Comparison of ENCODE assay signal across 8 cellular contexts in genomic region chr12:123364532-123365140, GRCh38. TPM values are rescaled to one million over a fixed set of nuclear protein-coding genes. Genes with fewer than 3 reads are reported as not detected.
A peak's percentile ranks its signal among the peaks of the same experiment; 100 is the strongest.
DNase-seq lines count a peak whose midpoint lies in the region; TF ChIP-seq lines count a peak whose summit lies in the region.

Gene SBNO1, minus strand, starts transcription at chr12:123364847. Its CDS starts 14,406 bp downstream, at chr12:123350441.

- H3K27ac ChIP-seq in adrenal gland (peak within 1 kb of the TSS; percentile 93 to 96 (median 93)), left ventricle myocardium inferior (replicated peaks) (peak within 1 kb of the TSS; percentile 97), prostate gland (peak within 1 kb of the TSS; percentile 94 to 97)

- H3K4me3 ChIP-seq in adrenal gland (peak within 1 kb of the TSS; percentile 77 to 98 (median 90)), left ventricle myocardium inferior (peak within 1 kb of the TSS; percentile 80), prostate gland (peak within 1 kb of the TSS; percentile 81 to 88)

- H3K9me3 Mint-ChIP-seq in HFFc6 = no peaks in the 10 kb centered on the region

- H3K27me3 Mint-ChIP-seq in HFFc6 (ENCODE audit: insufficient read depth) = peaks cover 1% of the 10 kb centered on the region

- H3K27me3 ChIP-seq in adrenal gland (no peaks in the 10 kb centered on the region), left ventricle myocardium inferior (ENCODE audit: low read depth) (no peaks in the 10 kb centered on the region), prostate gland (replicated peaks; ENCODE audit: insufficient read depth) (no peaks in the 10 kb centered on the region)

- intact Hi-C loops in adrenal gland (cut with DNase I) = no loop called here
- intact Hi-C loops in left ventricle myocardium inferior (cut with micrococcal nuclease) = no loop called here
- intact Hi-C loops in prostate gland (cut with DNase I) = loop anchor here (5.0 kb wide), 1 partner anchor 83 kb away; no protein-coding TSS in a partner anchor

- peak; percentile 87 for DNase-seq in GDM1 (lab: John Stamatoyannopoulos, UW)
- DNase-seq in HFFc6 = peak; percentile 66
- DNase-seq in NCI-H128 (lab: John Stamatoyannopoulos, UW; ENCODE audit: unreplicated experiment) = peak; percentile 75
- DNase-seq in SW 1271 (lab: John Stamatoyannopoulos, UW) = peak; percentile 62 to 89
- DNase-seq in adrenal gland = peak; percentile 93 to 94 (median 93)
- DNase-seq in left ventricle myocardium inferior = peak; percentile 91
- peak; percentile 91 for DNase-seq in prostate gland (ENCODE audit: low spot score)
- peak; percentile 94 for DNase-seq in ureter (ENCODE audit: low spot score)

- peaks cover 0 to 22% of the 10 kb centered on the region in 2 donors for H3K4me1 ChIP-seq in adrenal gland (replicated peaks in 1 of 2)
- peaks cover 53% of the 10 kb centered on the region for H3K4me1 ChIP-seq in left ventricle myocardium inferior
- H3K4me1 ChIP-seq in prostate gland (replicated peaks) = peaks cover 7% of the 10 kb centered on the region

- no peak; the same call in 1 of the 2 replicates for TF ChIP-seq CTCF in HFFc6 (IDR thresholded peaks at IDR 0.05)
- TF ChIP-seq CTCF in adrenal gland (IDR thresholded peaks at IDR 0.05) = no peak
- TF ChIP-seq CTCF in left ventricle myocardium inferior (IDR thresholded peaks at IDR 0.05; ENCODE audit: borderline replicate concordance) = no peak
- no peak for TF ChIP-seq CTCF in prostate gland (IDR thresholded peaks at IDR 0.05)

- peak; percentile 48 to 74 for TF ChIP-seq POLR2A in adrenal gland (IDR thresholded peaks at IDR 0.05)
- TF ChIP-seq POLR2A in prostate gland (IDR thresholded peaks at IDR 0.05) = peak; percentile 87

- H3K36me3 ChIP-seq in adrenal gland (replicated peaks in 1 of 2) = no peaks in the 10 kb centered on the region
- no peaks in the 10 kb centered on the region for H3K36me3 ChIP-seq in left ventricle myocardium inferior
- no peaks in the 10 kb centered on the region for H3K36me3 ChIP-seq in prostate gland

- peak within 1 kb of the TSS; percentile 96 for H3K27ac Mint-ChIP-seq in HFFc6

- H3K4me3 Mint-ChIP-seq in HFFc6 = peak within 1 kb of the TSS; percentile 96

- no peaks in the 10 kb centered on the region for H3K9me3 ChIP-seq in adrenal gland (replicated peaks in 1 of 3)
- H3K9me3 ChIP-seq in left ventricle myocardium inferior (replicated peaks) = no peaks in the 10 kb centered on the region
- H3K9me3 ChIP-seq in prostate gland = no peaks in the 10 kb centered on the region

- 0 to 1% (median 0%) methylated on average over 2 to 52 of the region's 58 CpGs for WGBS in adrenal gland, 4 donors
- 2% methylated on average over 31 of the region's 58 CpGs for WGBS in prostate gland

- peaks cover 21% of the 10 kb centered on the region for H3K4me1 Mint-ChIP-seq in HFFc6 (ENCODE audit: low read depth)

- H3K36me3 Mint-ChIP-seq in HFFc6 (ENCODE audit: low read depth) = peaks cover 5% of the 10 kb centered on the region; the same call in 1 of the 2 replicates

RNA-seq across cellular contexts. Expression of gene SBNO1, which starts in this region (rescaled TPM):
- total RNA-seq in HFFc6 (2021; fragmentation: NEBNext Ultra II Directional; extraction: Animal tissue kit (Norgen Biotek cat#: 25700)) = 10 to 100 TPM; 32.3 to 38.2 (median 35.3) TPM
- 10 to 100 TPM; 10.3 to 30.9 (median 24.9) TPM for total RNA-seq in adrenal gland
- polyA plus RNA-seq in adrenal gland = 10 to 100 TPM in 1 of 3 donors, 1 to 10 TPM in 2; 3.8 to 20.7 (median 5.7) TPM
- 27.1 TPM for total RNA-seq in left ventricle myocardium inferior
- 10 to 100 TPM; 22.6 to 53.3 TPM for total RNA-seq in prostate gland
- total RNA-seq in ureter = 31.2 TPM

Comparison
In these comparisons a context has a peak if more than half of its experiments do, and no peak if none do; other contexts are left out.
1. Peak in every context shown above with its lines: DNase-seq, H3K4me3 ChIP-seq and H3K27ac ChIP-seq.